ENCODE assay signal across 18 cellular contexts in the genomic region with DNA sequence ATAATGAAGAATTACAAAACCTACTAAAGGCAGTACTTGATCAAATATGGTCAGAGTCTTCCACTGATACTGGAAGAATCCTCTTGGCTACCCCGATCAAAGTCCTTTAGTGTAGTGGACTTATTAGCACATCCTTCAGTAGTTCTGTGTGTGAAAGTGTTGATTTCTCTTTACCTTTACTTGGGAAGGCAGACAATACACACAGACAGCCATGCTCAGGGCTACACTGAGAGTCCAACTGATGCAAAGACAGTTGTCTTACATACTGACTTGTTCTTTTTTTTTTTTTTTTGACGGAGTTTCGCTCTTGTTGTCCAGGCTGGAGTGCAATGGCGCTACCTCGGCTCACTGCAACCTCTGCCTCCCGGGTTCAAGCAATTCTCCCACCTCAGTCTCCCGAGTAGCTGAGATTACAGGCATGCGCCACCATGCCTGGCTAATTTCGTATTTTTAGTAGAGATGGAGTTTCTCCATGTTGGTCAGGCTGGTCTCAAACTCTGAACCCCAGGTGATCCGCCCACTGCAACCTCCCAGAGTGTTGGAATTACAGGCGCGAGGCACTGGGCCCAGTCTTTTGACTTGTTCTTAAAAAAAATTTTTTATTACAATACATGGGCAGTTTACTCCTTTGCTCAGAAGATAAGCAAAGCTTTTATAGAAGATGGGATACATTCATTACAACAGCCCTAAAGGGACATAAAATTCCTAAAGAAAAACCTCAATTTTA.
"Had no signal": no experiment of that assay in that cellular context is flagged by ENCODE, and none has a peak within 500 bp of the region (broad histone marks: within the 10 kb centered on the region; RNA-seq: fewer than 3 reads in every experiment).

No MANE protein-coding gene starts in this region.

- H3K4me3 ChIP-seq: esophagus squamous epithelium, lung, tibial nerve, vagina had no signal

- H3K9me3 Mint-ChIP-seq: activated CD4-positive, alpha-beta T cell treated with anti-CD3 and anti-CD28 coated beads, Interleukin-2, amount 10 ng/mL, durations not matched to agents 7 days and 5 days; effector memory CD8-positive, alpha-beta T cell had no signal

- H3K27ac Mint-ChIP-seq: activated CD4-positive, alpha-beta T cell treated with anti-CD3 and anti-CD28 coated beads, Interleukin-2, amount 10 ng/mL, durations not matched to agents 7 days and 5 days; nephron progenitor cell; progenitor cell of endocrine pancreas had no signal

- H3K27me3 Mint-ChIP-seq: activated naive CD8-positive, alpha-beta T cell; effector memory CD8-positive, alpha-beta T cell had no signal

- H3K36me3 Mint-ChIP-seq: activated naive CD8-positive, alpha-beta T cell had no signal

- ATAC-seq: activated CD4-positive, CD25-positive, alpha-beta regulatory T cell treated with anti-CD3 and anti-CD28 coated beads, Interleukin-2, amount 50 U/mL, for 24 hours; effector memory CD8-positive, alpha-beta T cell; left colon; stimulated activated naive CD8-positive, alpha-beta T cell treated with anti-CD3 and anti-CD28 coated beads, Interleukin-15, Interleukin-2, amounts not matched to agents 100 U/mL and 50 U/mL, for 24 hours had no signal

- H3K9me3 ChIP-seq: esophagus squamous epithelium, tibial nerve, vagina had no signal

- H3K4me3 Mint-ChIP-seq: activated CD4-positive, alpha-beta T cell treated with anti-CD3 and anti-CD28 coated beads, Interleukin-2, amount 10 ng/mL, durations not matched to agents 7 days and 5 days; activated naive CD8-positive, alpha-beta T cell had no signal

- H3K27me3 ChIP-seq: esophagus squamous epithelium, tibial nerve, vagina had no signal

- DNase-seq: activated CD4-positive, alpha-beta T cell treated with anti-CD3 and anti-CD28 coated beads, Interleukin-2, amount 10 ng/mL, durations not matched to agents 7 days and 5 days; activated CD8-positive, alpha-beta memory T cell treated with anti-CD3 and anti-CD28 coated beads for 24 hours; activated CD8-positive, alpha-beta memory T cell treated with anti-CD3 and anti-CD28 coated beads, Interleukin-2, amount 50 U/mL, for 48 hours; activated gamma-delta T cell treated with Interleukin-2 at 50 U/mL for 16 hours; effector memory CD8-positive, alpha-beta T cell; esophagus squamous epithelium; left colon; nephron progenitor cell; stimulated activated CD4-positive, alpha-beta T cell treated with anti-CD3 and anti-CD28 coated beads, Interleukin-12 subunit alpha, Interleukin-12 subunit beta, amount 100 ng/mL, for 4 hours; stimulated activated CD4-positive, alpha-beta T cell treated with anti-CD3 and anti-CD28 coated beads, Interleukin-1b, Interleukin-23, amount 100 ng/mL, for 48 hours; stimulated activated CD8-positive, alpha-beta memory T cell treated with anti-CD3 and anti-CD28 coated beads, Interleukin-4, amount 100 ng/mL, for 48 hours; stimulated activated naive CD8-positive, alpha-beta T cell treated with anti-CD3 and anti-CD28 coated beads, Interleukin-15, Interleukin-2, amounts not matched to agents 100 U/mL and 50 U/mL, for 24 hours had no signal

- H3K36me3 ChIP-seq: esophagus squamous epithelium, tibial nerve, vagina had no signal

- H3K27ac ChIP-seq: tibial nerve, vagina had no signal
